18 cellular contexts compared by ENCODE assay signal in genomic region chr15:22995786-22996185, GRCh38. TPM values are rescaled to one million over a fixed set of nuclear protein-coding genes. Genes with fewer than 3 reads are reported as not detected.
DNase-seq lines count a peak whose midpoint lies in the region; ATAC-seq and TF ChIP-seq lines count a peak whose summit lies in the region.
"Had no signal": no experiment of that assay in that cellular context is flagged by ENCODE, and none has a peak within 500 bp of the region (broad histone marks: within the 10 kb centered on the region; RNA-seq: fewer than 3 reads in every experiment).

No MANE protein-coding gene starts in this region.

- no peak overlapping the region for H2AFZ ChIP-seq in OCI-LY7 (ENCODE audit: low read length)
- H2AFZ ChIP-seq in PC-3 (ENCODE audit: low read length) = no peak overlapping the region

- H3K79me2 ChIP-seq in OCI-LY7 (ENCODE audit: insufficient read depth, low read depth, low read length) (no peaks in the 10 kb centered on the region), PC-3 (ENCODE audit: low read length) (no peaks in the 10 kb centered on the region)

- H3K9me3 Mint-ChIP-seq in mesothelial cell of epicardium = no peaks in the 10 kb centered on the region
- H3K9me3 Mint-ChIP-seq: CD14-positive monocyte; CD8-positive, alpha-beta T cell; H9 had no signal

- H3K9me3 ChIP-seq in OCI-LY7 (ENCODE audit: low read length) = no peaks in the 10 kb centered on the region
- H3K9me3 ChIP-seq in PC-3 (ENCODE audit: low read length) = no peaks in the 10 kb centered on the region
- H3K9me3 ChIP-seq: BLaER1 had no signal

- H3K4me2 ChIP-seq in OCI-LY7 (ENCODE audit: low read length) = no peak overlapping the region
- no peak overlapping the region for H3K4me2 ChIP-seq in PC-3 (ENCODE audit: low read length)
- H3K4me2 ChIP-seq: BLaER1 had no signal

- CTCF ChIA-PET in OCI-LY7 (lab: Charles Lee; ENCODE audit: unreplicated experiment) = interaction anchor here (1.0 kb wide), 1 partner anchor 43 kb away, joined by 3 read pairs; the partner anchor contains the start of gene TUBGCP5
- CTCF ChIA-PET in PC-3 (lab: Charles Lee) = no interaction called here

- peaks cover 8% of the 10 kb centered on the region for H3K4me1 Mint-ChIP-seq in mesothelial cell of epicardium

- no peaks in the 10 kb centered on the region for H3K27me3 Mint-ChIP-seq in mesothelial cell of epicardium (ENCODE audit: low read depth)

- peak overlapping the region; percentile 43 for H3K27ac Mint-ChIP-seq in mesothelial cell of epicardium
- H3K27ac Mint-ChIP-seq: CD8-positive, alpha-beta T cell; H9 had no signal

- no peak for TF ChIP-seq CTCF in OCI-LY7 (conservative IDR thresholded peaks at IDR 0.05; ENCODE audit: low read length)
- no peak for TF ChIP-seq CTCF in epithelial cell of esophagus (IDR thresholded peaks at IDR 0.05; ENCODE audit: insufficient read depth, low read depth, low read length, missing control alignments)
- no peak for TF ChIP-seq CTCF in mesothelial cell of epicardium (IDR thresholded peaks at IDR 0.05; ENCODE audit: unreplicated experiment)
- TF ChIP-seq CTCF in PC-3 (conservative IDR thresholded peaks at IDR 0.05; ENCODE audit: low read depth, low read length) = no peak

- H3K9ac ChIP-seq in PC-3 (ENCODE audit: low read length) = no peak overlapping the region
- H3K9ac ChIP-seq: BLaER1 had no signal

- intact Hi-C loops in OCI-LY7 (cut with micrococcal nuclease; ENCODE audit: unreplicated experiment) = loop anchor here (5.0 kb wide), 1 partner anchor 53 kb away; no protein-coding TSS in a partner anchor
- intact Hi-C loops in PC-3 (cut with micrococcal nuclease) = no loop called here

- BruUV-seq in OCI-LY7 (replicated peaks; lab: Mats Ljungman, UMichigan) = TSS peak; percentile 33
- no TSS peak for BruUV-seq in PC-3 (replicated peaks; lab: Mats Ljungman, UMichigan)

- peaks cover 12% of the 10 kb centered on the region for H3K36me3 Mint-ChIP-seq in mesothelial cell of epicardium

- DNase-seq in OCI-LY7 (ENCODE audit: low spot score) (no peak), epithelial cell of esophagus (ENCODE audit: low read depth) (peak; percentile 29), mesothelial cell of epicardium (ENCODE audit: low spot score in 2 of 2, unreplicated experiment in 2 of 2) (no peak), renal cortical epithelial cell (ENCODE audit: low read depth) (peak; percentile 40), nucleus accumbens (lab: John Stamatoyannopoulos, UW) (no peak), HT-29 (ENCODE audit: low spot score) (no peak), PC-3 (no peak)
- DNase-seq: 8988T; CD8-positive, alpha-beta T cell; DMS 273 treated with DMSO at 0.1 percent for 48 hours; DMS53; DND-41; EL; GOT3; H9 had no signal

- ATAC-seq in PC-3 = no peak
- ATAC-seq: CD8-positive, alpha-beta T cell; GM12878 had no signal

- no peaks in the 10 kb centered on the region for H3F3A ChIP-seq in PC-3 (ENCODE audit: low read length, unreplicated experiment)

- no peak overlapping the region for H3K4me3 Mint-ChIP-seq in mesothelial cell of epicardium
- H3K4me3 Mint-ChIP-seq: CD14-positive monocyte; CD8-positive, alpha-beta T cell; H9 had no signal

- H3K9me2 ChIP-seq in OCI-LY7 (ENCODE audit: insufficient read depth, low read length) = no peaks in the 10 kb centered on the region
- no peaks in the 10 kb centered on the region for H3K9me2 ChIP-seq in PC-3 (replicated peaks; ENCODE audit: low read length)

- H4K20me1 ChIP-seq in OCI-LY7 (ENCODE audit: insufficient read depth, low read length) (no peaks in the 10 kb centered on the region), PC-3 (ENCODE audit: low read length) (0 out of 2 replicates have a peak, but pooled peaks cover 2% of the 10 kb centered on the region)
- H4K20me1 ChIP-seq: BLaER1 had no signal

- H3K36me3 ChIP-seq in OCI-LY7 (ENCODE audit: insufficient read depth, low read length) = peaks cover 68% of the 10 kb centered on the region
- peaks cover 9% of the 10 kb centered on the region for H3K36me3 ChIP-seq in PC-3 (ENCODE audit: low read depth, low read length)

- H3K27ac ChIP-seq in OCI-LY7 (ENCODE audit: low read depth, low read length, poor library complexity, severe bottlenecking) (no peak overlapping the region), PC-3 (ENCODE audit: low read length) (no peak overlapping the region)
- H3K27ac ChIP-seq: BLaER1 had no signal

- POLR2A ChIA-PET in OCI-LY7 (lab: Charles Lee) (no interaction called here), PC-3 (lab: Charles Lee; ENCODE audit: unreplicated experiment) (no interaction called here)

- H3K4me1 ChIP-seq in OCI-LY7 (ENCODE audit: insufficient read depth, low read length, poor library complexity, severe bottlenecking) (no peaks in the 10 kb centered on the region), PC-3 (ENCODE audit: insufficient read depth, low read length) (no peaks in the 10 kb centered on the region)
- H3K4me1 ChIP-seq: BLaER1 had no signal

- no peaks in the 10 kb centered on the region for H3K27me3 ChIP-seq in PC-3 (ENCODE audit: low read length)
- H3K27me3 ChIP-seq: BLaER1 had no signal

- no peak overlapping the region for H3K4me3 ChIP-seq in OCI-LY7 (ENCODE audit: low read depth, low read length, poor library complexity, severe bottlenecking)
- H3K4me3 ChIP-seq in epithelial cell of esophagus (ENCODE audit: low read length) = no peak overlapping the region
- no peak overlapping the region for H3K4me3 ChIP-seq in PC-3 (ENCODE audit: low read length)
- H3K4me3 ChIP-seq: BLaER1, GM12878 had no signal

RNA-seq across cellular contexts. Expression of gene CYFIP1, which starts 15.6 kb away (rescaled TPM):
- 0.98 and 3.6 TPM in 2 replicates for total RNA-seq in OCI-LY7 (2014; rRNA removed; shearing (Covaris generic))
- total RNA-seq in OCI-LY7 (2022) (0.87 and 1.3 TPM in 2 replicates), mesothelial cell of epicardium (98.3 to 111 TPM (median 105 TPM) in 3 replicates), renal cortical epithelial cell (147 and 171 TPM in 2 replicates), PC-3 (2014; rRNA removed) (80.3 and 85.4 TPM in 2 replicates)
- 193 and 215 TPM in 2 replicates for total RNA-seq in HT-29 (2014; rRNA removed; shearing (Covaris generic))

RNA-seq across cellular contexts. Expression of gene TUBGCP5, which starts 43.6 kb away (rescaled TPM):
- total RNA-seq in OCI-LY7 (2014; rRNA removed; shearing (Covaris generic)) = 30.9 and 56.9 TPM in 2 replicates
- total RNA-seq in OCI-LY7 (2022) (36.3 and 40.8 TPM in 2 replicates), mesothelial cell of epicardium (24.1 to 29.0 TPM (median 27.1 TPM) in 3 replicates), renal cortical epithelial cell (21.5 and 21.9 TPM in 2 replicates), PC-3 (2014; rRNA removed) (33.4 and 63.0 TPM in 2 replicates)
- 10.5 and 15.6 TPM in 2 replicates for total RNA-seq in HT-29 (2014; rRNA removed; shearing (Covaris generic))

Comparison
In these comparisons a context has a peak if more than half of its experiments do, and no peak if none do; other contexts are left out.
1. DNase-seq: peak in epithelial cell of esophagus (single experiment) and renal cortical epithelial cell (single experiment); none in OCI-LY7 (single experiment), mesothelial cell of epicardium (0 of 2), nucleus accumbens (0 of 56), HT-29 (single experiment) and PC-3 (single experiment).
2. RNA of gene CYFIP1, which starts 15.6 kb away (total RNA-seq): 193 to 215 TPM in HT-29, 147 to 171 TPM in renal cortical epithelial cell, 98.3 to 111 TPM in mesothelial cell of epicardium and 80.3 to 85.4 TPM in PC-3; 0.87 to 3.6 TPM in OCI-LY7; every median in the first group is over 10 times any median in the second.